In genomic region chr4:1604706-1605205, GRCh38 we compare ENCODE assay signal across 10 cellular contexts.
DNase-seq lines count a peak whose midpoint lies in the region; ATAC-seq and TF ChIP-seq lines count a peak whose summit lies in the region.
"Had no signal": no experiment of that assay in that cellular context is flagged by ENCODE, and none has a peak within 500 bp of the region (broad histone marks: within the 10 kb centered on the region; RNA-seq: fewer than 3 reads in every experiment).

No MANE protein-coding gene starts in this region.

- no peaks in the 10 kb centered on the region for H3K79me2 ChIP-seq in neural progenitor cell (ENCODE audit: low read depth)

- DNase-seq in CD14-positive monocyte (ENCODE audit: low spot score) (peak; percentile 23), left kidney (ENCODE audit: low read depth, low spot score) (peak; percentile 72), neural progenitor cell (ENCODE audit: low spot score) (no peak), MV-4-11 (lab: John Stamatoyannopoulos, UW) (no peak), SIG-M5 treated with dmso at 0.1 percent for 504 hours (lab: John Stamatoyannopoulos, UW; ENCODE audit: unreplicated experiment) (no peak)
- DNase-seq in activated CD4-positive, alpha-beta T cell treated with anti-CD3 and anti-CD28 coated beads, Interleukin-2, amount 10 ng/mL, durations not matched to agents 7 days and 5 days: peak; percentile 54

- no peak overlapping the region for H3K27ac ChIP-seq in neural progenitor cell
- H3K27ac ChIP-seq: esophagus muscularis mucosa had no signal

- no peaks in the 10 kb centered on the region for H3F3A ChIP-seq in neural progenitor cell (ENCODE audit: low read depth)

- H3K27me3 ChIP-seq in neural progenitor cell: no peaks in the 10 kb centered on the region

- intact Hi-C loops in CD14-positive monocyte (cut with micrococcal nuclease): no loop called here

- H3K9ac ChIP-seq in neural progenitor cell: no peak overlapping the region

- H3K4me3 Mint-ChIP-seq in CD14-positive monocyte (no peak overlapping the region), IgD-negative memory B cell (peak overlapping the region in 2 of 4 donors; percentile 78 to 91), neural progenitor cell (no peak overlapping the region)
- peak overlapping the region; percentile 56 for H3K4me3 Mint-ChIP-seq in activated CD4-positive, alpha-beta T cell treated with anti-CD3 and anti-CD28 coated beads, Interleukin-2, amount 10 ng/mL, durations not matched to agents 7 days and 5 days
- H3K4me3 Mint-ChIP-seq: neural crest cell had no signal

- TF ChIP-seq CTCF in CD14-positive monocyte (IDR thresholded peaks at IDR 0.05) (no peak), neural progenitor cell (IDR thresholded peaks at IDR 0.05) (no peak)

- H4K20me1 ChIP-seq in neural progenitor cell (ENCODE audit: low read depth): no peaks in the 10 kb centered on the region

- H3K4me1 Mint-ChIP-seq in CD14-positive monocyte (no peaks in the 10 kb centered on the region), IgD-negative memory B cell (peaks cover 1 to 14% (median 4%) of the 10 kb centered on the region in 3 donors), neural progenitor cell (peaks cover 33% of the 10 kb centered on the region)
- H3K4me1 Mint-ChIP-seq in activated CD4-positive, alpha-beta T cell treated with anti-CD3 and anti-CD28 coated beads, Interleukin-2, amount 10 ng/mL, durations not matched to agents 7 days and 5 days: peaks cover 19% of the 10 kb centered on the region

- no peak overlapping the region for H3K4me3 ChIP-seq in neural progenitor cell
- H3K4me3 ChIP-seq: esophagus muscularis mucosa had no signal

- CTCF ChIA-PET in activated CD4-positive, alpha-beta T cell treated with anti-CD3 and anti-CD28 coated beads, Interleukin-2, amount 10 ng/mL, durations not matched to agents 7 days and 5 days (lab: Charles Lee): no interaction called here

- H3K36me3 ChIP-seq in neural progenitor cell: no peaks in the 10 kb centered on the region
- H3K36me3 ChIP-seq: esophagus muscularis mucosa had no signal

- H3K36me3 Mint-ChIP-seq in CD14-positive monocyte: no peaks in the 10 kb centered on the region
- H3K36me3 Mint-ChIP-seq in IgD-negative memory B cell: peaks cover 2% of the 10 kb centered on the region
- no peaks in the 10 kb centered on the region for H3K36me3 Mint-ChIP-seq in activated CD4-positive, alpha-beta T cell treated with anti-CD3 and anti-CD28 coated beads, Interleukin-2, amount 10 ng/mL, durations not matched to agents 7 days and 5 days (ENCODE audit: low read depth)
- H3K36me3 Mint-ChIP-seq in neural progenitor cell: no peaks in the 10 kb centered on the region

- H3K27me3 Mint-ChIP-seq in CD14-positive monocyte (ENCODE audit: low read depth in 3 of 3) (peaks cover 9 to 22% (median 11%) of the 10 kb centered on the region in 3 donors), IgD-negative memory B cell (peaks cover 7% of the 10 kb centered on the region), neural progenitor cell (ENCODE audit: insufficient read depth, low read depth) (peaks cover 2% of the 10 kb centered on the region)
- H3K27me3 Mint-ChIP-seq in activated CD4-positive, alpha-beta T cell treated with anti-CD3 and anti-CD28 coated beads, Interleukin-2, amount 10 ng/mL, durations not matched to agents 7 days and 5 days: no peaks in the 10 kb centered on the region

- H3K27ac Mint-ChIP-seq in CD14-positive monocyte (no peak overlapping the region), IgD-negative memory B cell (peak overlapping the region in 2 of 3 donors; percentile 39 to 62), neural progenitor cell (no peak overlapping the region)
- H3K27ac Mint-ChIP-seq in activated CD4-positive, alpha-beta T cell treated with anti-CD3 and anti-CD28 coated beads, Interleukin-2, amount 10 ng/mL, durations not matched to agents 7 days and 5 days: peak overlapping the region; percentile 97

- H3K9me3 ChIP-seq in neural progenitor cell (ENCODE audit: low read depth): no peaks in the 10 kb centered on the region
- H3K9me3 ChIP-seq: esophagus muscularis mucosa had no signal

- H3K4me1 ChIP-seq in neural progenitor cell: peaks cover 16% of the 10 kb centered on the region

- POLR2A ChIA-PET in activated CD4-positive, alpha-beta T cell treated with anti-CD3 and anti-CD28 coated beads, Interleukin-2, amount 10 ng/mL, durations not matched to agents 7 days and 5 days (lab: Charles Lee): no interaction called here

- H3K4me2 ChIP-seq in neural progenitor cell: no peak overlapping the region

- no peak overlapping the region for H2AFZ ChIP-seq in neural progenitor cell (replicated peaks)

- H3K9me3 Mint-ChIP-seq in CD14-positive monocyte (no peaks in the 10 kb centered on the region), IgD-negative memory B cell (no peaks in the 10 kb centered on the region), neural progenitor cell (no peaks in the 10 kb centered on the region)
- no peaks in the 10 kb centered on the region for H3K9me3 Mint-ChIP-seq in activated CD4-positive, alpha-beta T cell treated with anti-CD3 and anti-CD28 coated beads, Interleukin-2, amount 10 ng/mL, durations not matched to agents 7 days and 5 days
- H3K9me3 Mint-ChIP-seq: neural crest cell had no signal

- no peak for ATAC-seq in HG03571 (IDR thresholded peaks at IDR 0.05; ENCODE audit: unreplicated experiment)

Comparison
In these comparisons a context has a peak if more than half of its experiments do, and no peak if none do; other contexts are left out.
1. DNase-seq: peak in CD14-positive monocyte (single experiment), activated CD4-positive, alpha-beta T cell treated with anti-CD3 and anti-CD28 coated beads, Interleukin-2, amount 10 ng/mL, durations not matched to agents 7 days and 5 days (single experiment) and left kidney (single experiment); none in neural progenitor cell (single experiment), MV-4-11 (single experiment) and SIG-M5 treated with dmso at 0.1 percent for 504 hours (single experiment).
2. H3K27ac Mint-ChIP-seq: peak in IgD-negative memory B cell (2 of 3) and activated CD4-positive, alpha-beta T cell treated with anti-CD3 and anti-CD28 coated beads, Interleukin-2, amount 10 ng/mL, durations not matched to agents 7 days and 5 days (single experiment); none in CD14-positive monocyte (0 of 7) and neural progenitor cell (single experiment).